11 cellular contexts compared by ENCODE assay signal in the genomic region with DNA sequence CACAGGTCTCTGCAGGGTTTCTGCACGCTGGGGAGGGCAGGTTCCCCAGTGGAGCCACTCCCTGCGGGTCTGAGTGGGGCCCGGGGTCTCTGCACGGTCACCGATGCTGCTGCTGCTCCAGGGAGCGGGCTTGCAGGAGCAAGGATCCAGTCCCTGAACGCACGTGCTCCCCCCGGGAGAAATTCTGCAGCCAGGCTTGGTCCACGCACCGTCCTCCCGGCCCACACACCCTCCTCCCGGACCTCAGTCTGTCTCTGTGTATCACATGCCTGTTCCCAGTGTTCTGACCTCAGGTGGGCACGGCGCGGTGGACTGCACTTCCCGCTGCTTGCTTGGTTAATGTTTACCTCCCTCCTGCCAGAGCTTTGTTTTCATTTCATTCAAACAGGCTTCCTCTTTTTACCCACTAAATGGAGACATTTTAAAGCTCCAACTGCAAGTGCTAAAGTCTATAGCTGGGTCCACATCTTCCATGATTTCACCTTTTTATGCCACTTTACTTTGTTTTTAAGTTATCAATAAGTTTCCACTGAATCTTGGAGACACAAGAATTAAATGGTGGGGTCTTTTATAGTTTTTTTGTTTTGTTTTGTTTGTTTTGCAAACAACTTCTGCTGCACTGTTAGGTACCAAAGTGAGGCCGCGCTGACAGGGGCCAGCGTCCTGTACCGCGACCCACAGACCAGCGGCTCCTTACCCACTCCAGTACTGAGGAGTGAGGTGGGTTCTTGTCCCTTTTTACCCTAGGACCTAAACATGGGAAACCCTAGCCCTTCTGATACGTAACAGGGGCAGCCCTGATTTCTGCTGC.
DNase-seq lines count a peak whose midpoint lies in the region; ATAC-seq and TF ChIP-seq lines count a peak whose summit lies in the region.
"Had no signal": no experiment of that assay in that cellular context is flagged by ENCODE, and none has a peak within 500 bp of the region (broad histone marks: within the 10 kb centered on the region; RNA-seq: fewer than 3 reads in every experiment).

No MANE protein-coding gene starts in this region.

- no peaks in the 10 kb centered on the region for H3K36me3 ChIP-seq in transverse colon

- TF ChIP-seq EP300 in transverse colon (IDR thresholded peaks at IDR 0.05; ENCODE audit: low read depth), result no peak

- intact Hi-C loops in left cardiac atrium (cut with DNase I) (no loop called here), Right ventricle myocardium superior (cut with DNase I) (no loop called here), transverse colon (cut with DNase I; ENCODE audit: low total_unique reads) (no loop called here)

- DNase-seq in left cardiac atrium (peak; percentile 15), Right ventricle myocardium superior (no peak), NCI-H774 (lab: John Stamatoyannopoulos, UW) (peak; percentile 24), kidney glomerular epithelial cell (lab: John Stamatoyannopoulos, UW) (peak; percentile 87), transverse colon (peak; percentile 52), DMS79 (lab: John Stamatoyannopoulos, UW) (no peak), SW 1271 (lab: John Stamatoyannopoulos, UW) (no peak)
- DNase-seq: HCEC 1CT, NCI-H2171 had no signal

- TF ChIP-seq POLR2A in transverse colon (IDR thresholded peaks at IDR 0.05), result no peak

- WGBS in transverse colon (ENCODE audit: low coverage in 1 of 2), 2 donors, result 0 to 26% methylated on average over 4 to 20 of the region's 24 CpGs

- no peak for TF ChIP-seq CTCF in transverse colon (IDR thresholded peaks at IDR 0.05)

- H3K27me3 ChIP-seq in transverse colon, result peaks cover 24% of the 10 kb centered on the region

- in situ Hi-C loops in transverse colon (cut with MboI; ENCODE audit: low pct_ligation_motif_present in 1 of 4, low pct_unique_long_range_greater_than_20kb in 1 of 4, low sequenced_read_pairs in 3 of 4), result no loop called here

- H3K4me1 ChIP-seq in transverse colon, result peaks cover 8 to 31% (median 28%) of the 10 kb centered on the region in 4 donors

- H3K9me3 ChIP-seq in transverse colon, result no peaks in the 10 kb centered on the region

- peak overlapping the region in 3 of 4 donors; percentile 38 to 63 (median 61) for H3K27ac ChIP-seq in transverse colon
- H3K27ac ChIP-seq: epithelial cell of prostate had no signal

- ATAC-seq in left cardiac atrium (no peak), Right ventricle myocardium superior (ENCODE audit: poor library complexity) (no peak), HG03469 (IDR thresholded peaks at IDR 0.05; ENCODE audit: unreplicated experiment) (no peak)

- peak overlapping the region in 1 of 4 donors; percentile 50 for H3K4me3 ChIP-seq in transverse colon

Comparison
In these comparisons a context has a peak if more than half of its experiments do, and no peak if none do; other contexts are left out.
1. DNase-seq: peak in left cardiac atrium (single experiment), NCI-H774 (single experiment), kidney glomerular epithelial cell (single experiment) and transverse colon (single experiment); none in Right ventricle myocardium superior (single experiment), DMS79 (single experiment) and SW 1271 (0 of 2).